ENCODE assay signal across 28 cellular contexts in the genomic region with DNA sequence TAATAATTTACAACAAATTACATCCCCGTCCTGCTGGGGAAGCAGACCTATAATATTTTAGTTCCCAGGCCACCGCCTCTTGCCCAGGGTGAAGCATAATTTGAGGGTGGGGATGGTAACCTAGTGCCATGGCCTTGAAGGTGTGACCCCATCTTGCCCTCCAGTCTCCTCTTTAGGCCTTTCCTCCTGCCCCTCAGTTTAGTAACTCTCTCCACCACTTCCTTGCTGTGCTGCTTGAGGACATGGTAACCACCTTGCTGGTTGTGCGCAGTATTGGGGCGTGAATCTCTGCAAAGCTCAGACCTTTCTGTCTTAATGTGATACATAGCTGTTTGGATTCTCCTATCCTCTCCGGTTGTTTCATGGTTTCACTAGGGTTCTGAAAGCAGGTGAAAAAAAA. TPM values are rescaled to one million over a fixed set of nuclear protein-coding genes. Genes with fewer than 3 reads are reported as not detected.
DNase-seq lines count a peak whose midpoint lies in the region; ATAC-seq, FAIRE-seq and TF ChIP-seq lines count a peak whose summit lies in the region.
"Had no signal": no experiment of that assay in that cellular context is flagged by ENCODE, and none has a peak within 500 bp of the region (broad histone marks: within the 10 kb centered on the region; RNA-seq: fewer than 3 reads in every experiment).

No MANE protein-coding gene starts in this region.

- intact Hi-C loops in activated CD8-positive, alpha-beta T cell treated with anti-CD3 and anti-CD28 coated beads for 36 hours (cut with micrococcal nuclease) = no loop called here

- H3K4me1 Mint-ChIP-seq in activated CD8-positive, alpha-beta T cell treated with anti-CD3 and anti-CD28 coated beads, Interleukin-2, amount 10 ng/mL, durations not matched to agents 7 days and 5 days (ENCODE audit: low read depth) = peaks cover 23% of the 10 kb centered on the region
- peaks cover 82% of the 10 kb centered on the region for H3K4me1 Mint-ChIP-seq in activated CD8-positive, alpha-beta T cell treated with anti-CD3 and anti-CD28 coated beads for 36 hours (ENCODE audit: low read depth)
- H3K4me1 Mint-ChIP-seq in activated naive CD8-positive, alpha-beta T cell treated with anti-CD3 and anti-CD28 coated beads for 36 hours = peaks cover 71% of the 10 kb centered on the region
- H3K4me1 Mint-ChIP-seq in stimulated activated effector memory CD8-positive, alpha-beta T cell treated with anti-CD3 and anti-CD28 coated beads, Interleukin-12 subunit alpha, Interleukin-12 subunit beta, amount 100 ng/mL, for 72 hours = peaks cover 66% of the 10 kb centered on the region

- no peak overlapping the region for H2AFZ ChIP-seq in fibroblast of lung (ENCODE audit: low read length)

- peaks cover 6% of the 10 kb centered on the region for H3K36me3 Mint-ChIP-seq in activated CD8-positive, alpha-beta T cell treated with anti-CD3 and anti-CD28 coated beads, Interleukin-2, amount 10 ng/mL, durations not matched to agents 7 days and 5 days (ENCODE audit: low read depth)
- H3K36me3 Mint-ChIP-seq in activated CD8-positive, alpha-beta T cell treated with anti-CD3 and anti-CD28 coated beads for 36 hours (ENCODE audit: low read depth) = peaks cover 39% of the 10 kb centered on the region
- peaks cover 64% of the 10 kb centered on the region for H3K36me3 Mint-ChIP-seq in activated naive CD8-positive, alpha-beta T cell treated with anti-CD3 and anti-CD28 coated beads for 36 hours
- peaks cover 94% of the 10 kb centered on the region for H3K36me3 Mint-ChIP-seq in stimulated activated effector memory CD8-positive, alpha-beta T cell treated with anti-CD3 and anti-CD28 coated beads, Interleukin-12 subunit alpha, Interleukin-12 subunit beta, amount 100 ng/mL, for 72 hours

- H3K27ac Mint-ChIP-seq in activated CD8-positive, alpha-beta T cell treated with anti-CD3 and anti-CD28 coated beads, Interleukin-2, amount 10 ng/mL, durations not matched to agents 7 days and 5 days = no peak overlapping the region
- H3K27ac Mint-ChIP-seq in activated CD8-positive, alpha-beta T cell treated with anti-CD3 and anti-CD28 coated beads for 36 hours = no peak overlapping the region
- peak overlapping the region; percentile 4 for H3K27ac Mint-ChIP-seq in activated naive CD8-positive, alpha-beta T cell treated with anti-CD3 and anti-CD28 coated beads for 36 hours
- peak overlapping the region; percentile 58 for H3K27ac Mint-ChIP-seq in stimulated activated effector memory CD8-positive, alpha-beta T cell treated with anti-CD3 and anti-CD28 coated beads, Interleukin-12 subunit alpha, Interleukin-12 subunit beta, amount 100 ng/mL, for 72 hours
- H3K27ac Mint-ChIP-seq: activated CD4-positive, alpha-beta memory T cell treated with anti-CD3 and anti-CD28 coated beads, Interleukin-2, amount 10 ng/mL, durations not matched to agents 7 days and 5 days; activated naive CD4-positive, alpha-beta T cell treated with anti-CD3 and anti-CD28 coated beads, Interleukin-2, amount 10 ng/mL, durations not matched to agents 7 days and 5 days; T-helper 1 cell treated with Interleukin-12 subunit alpha and Interleukin-12 subunit beta and Interleukin-4 antibody, amounts not matched to agents 30 μg/mL and 1 μg/mL, for 36 hours had no signal

- POLR2A ChIA-PET in activated CD8-positive, alpha-beta T cell treated with anti-CD3 and anti-CD28 coated beads, Interleukin-2, amount 10 ng/mL, durations not matched to agents 7 days and 5 days (lab: Charles Lee) = no interaction called here
- POLR2A ChIA-PET in activated CD8-positive, alpha-beta T cell treated with anti-CD3 and anti-CD28 coated beads for 36 hours (lab: Charles Lee) = interaction anchor here (1.2 kb wide), 2 partner anchors 8 to 20 kb away, joined by 4 read pairs; no protein-coding TSS in a partner anchor

- H3K27ac ChIP-seq in fibroblast of lung (ENCODE audit: insufficient read depth, low read length) = peak overlapping the region; percentile 42
- H3K27ac ChIP-seq: psoas muscle had no signal

- no peak for TF ChIP-seq CTCF in activated CD8-positive, alpha-beta T cell treated with anti-CD3 and anti-CD28 coated beads for 36 hours (IDR thresholded peaks at IDR 0.05)
- TF ChIP-seq CTCF in fibroblast of lung (conservative IDR thresholded peaks at IDR 0.05 in 1 of 2, IDR thresholded peaks at IDR 0.05 in 1 of 2; ENCODE audit: low read depth in 1 of 2, low read length in 2 of 2) = no peak

- H3K9ac ChIP-seq in fibroblast of lung (ENCODE audit: insufficient read depth, low read length) = no peak overlapping the region

- H4K20me1 ChIP-seq in fibroblast of lung (ENCODE audit: control insufficient read depth, extremely low read depth, insufficient read depth, low read length) = no peaks in the 10 kb centered on the region

- no peaks in the 10 kb centered on the region for H3K27me3 ChIP-seq in fibroblast of lung (ENCODE audit: control insufficient read depth, insufficient read depth, low read length)

- peak overlapping the region; percentile 35 for H3K4me2 ChIP-seq in fibroblast of lung (ENCODE audit: extremely low read depth, insufficient read depth, low read length)

- no peaks in the 10 kb centered on the region for H3K9me3 ChIP-seq in fibroblast of lung (ENCODE audit: control insufficient read depth, insufficient read depth, low read depth, low read length)
- H3K9me3 ChIP-seq: Caco-2, psoas muscle had no signal

- FAIRE-seq in HTR-8/SVneo (lab: Jason Lieb, UNC) = no peak
- FAIRE-seq: bronchial epithelial cell, endothelial cell of umbilical vein, urothelium cell line had no signal

- peaks cover 92% of the 10 kb centered on the region for H3K79me2 ChIP-seq in fibroblast of lung (ENCODE audit: control insufficient read depth, insufficient read depth, low read length)

- H3K4me3 Mint-ChIP-seq in activated CD8-positive, alpha-beta T cell treated with anti-CD3 and anti-CD28 coated beads, Interleukin-2, amount 10 ng/mL, durations not matched to agents 7 days and 5 days = no peak overlapping the region
- H3K4me3 Mint-ChIP-seq in activated CD8-positive, alpha-beta T cell treated with anti-CD3 and anti-CD28 coated beads for 36 hours = no peak overlapping the region
- H3K4me3 Mint-ChIP-seq in activated naive CD8-positive, alpha-beta T cell treated with anti-CD3 and anti-CD28 coated beads for 36 hours = no peak overlapping the region
- no peak overlapping the region for H3K4me3 Mint-ChIP-seq in stimulated activated effector memory CD8-positive, alpha-beta T cell treated with anti-CD3 and anti-CD28 coated beads, Interleukin-12 subunit alpha, Interleukin-12 subunit beta, amount 100 ng/mL, for 72 hours
- H3K4me3 Mint-ChIP-seq: activated CD4-positive, alpha-beta memory T cell treated with anti-CD3 and anti-CD28 coated beads, Interleukin-2, amount 10 ng/mL, durations not matched to agents 7 days and 5 days; activated naive CD4-positive, alpha-beta T cell treated with anti-CD3 and anti-CD28 coated beads, Interleukin-2, amount 10 ng/mL, durations not matched to agents 7 days and 5 days; mesothelial cell of epicardium; T-helper 1 cell treated with Interleukin-12 subunit alpha and Interleukin-12 subunit beta and Interleukin-4 antibody, amounts not matched to agents 30 μg/mL and 1 μg/mL, for 36 hours had no signal

- peak; percentile 20 for ATAC-seq in activated CD8-positive, alpha-beta T cell treated with anti-CD3 and anti-CD28 coated beads, Interleukin-2, amount 10 ng/mL, durations not matched to agents 7 days and 5 days
- ATAC-seq in activated CD8-positive, alpha-beta T cell treated with anti-CD3 and anti-CD28 coated beads for 36 hours = no peak
- no peak for ATAC-seq in stimulated activated effector memory CD8-positive, alpha-beta T cell treated with anti-CD3 and anti-CD28 coated beads, Interleukin-12 subunit alpha, Interleukin-12 subunit beta, amount 100 ng/mL, for 72 hours
- ATAC-seq: left lobe of liver, psoas muscle had no signal

- peak; percentile 15 for DNase-seq in activated CD8-positive, alpha-beta T cell treated with anti-CD3 and anti-CD28 coated beads, Interleukin-2, amount 10 ng/mL, durations not matched to agents 7 days and 5 days
- no peak for DNase-seq in activated CD8-positive, alpha-beta T cell treated with anti-CD3 and anti-CD28 coated beads for 36 hours
- no peak for DNase-seq in activated naive CD8-positive, alpha-beta T cell treated with anti-CD3 and anti-CD28 coated beads for 36 hours
- DNase-seq in fibroblast of lung (ENCODE audit: low read depth in 2 of 2) (no peak), HTR-8/SVneo (ENCODE audit: insufficient read length, low spot score) (no peak), EL (no peak), T-helper 2 cell (no peak)
- DNase-seq in stimulated activated effector memory CD8-positive, alpha-beta T cell treated with anti-CD3 and anti-CD28 coated beads, Interleukin-12 subunit alpha, Interleukin-12 subunit beta, amount 100 ng/mL, for 72 hours (ENCODE audit: low spot score in 2 of 2) = no peak
- DNase-seq: 8988T; activated CD4-positive, alpha-beta memory T cell treated with anti-CD3 and anti-CD28 coated beads, Interleukin-2, amount 10 ng/mL, durations not matched to agents 7 days and 5 days; activated naive CD4-positive, alpha-beta T cell treated with anti-CD3 and anti-CD28 coated beads, Interleukin-2, amount 10 ng/mL, durations not matched to agents 7 days and 5 days; amygdala; C1 segment of cervical spinal cord; Caco-2; DMS53; naive B cell; NCI-H1092; NCI-H1694; NCI-H774; psoas muscle; RPMI8226; stimulated activated CD4-positive, alpha-beta T cell treated with anti-CD3 and anti-CD28 coated beads, Interleukin-4, amount 100 ng/mL, for 24 hours had no signal

- no peaks in the 10 kb centered on the region for H3K9me3 Mint-ChIP-seq in activated CD8-positive, alpha-beta T cell treated with anti-CD3 and anti-CD28 coated beads, Interleukin-2, amount 10 ng/mL, durations not matched to agents 7 days and 5 days (ENCODE audit: insufficient read depth)
- H3K9me3 Mint-ChIP-seq in activated CD8-positive, alpha-beta T cell treated with anti-CD3 and anti-CD28 coated beads for 36 hours = peaks cover 10% of the 10 kb centered on the region
- H3K9me3 Mint-ChIP-seq in activated naive CD8-positive, alpha-beta T cell treated with anti-CD3 and anti-CD28 coated beads for 36 hours = peaks cover 13% of the 10 kb centered on the region
- peaks cover 3% of the 10 kb centered on the region for H3K9me3 Mint-ChIP-seq in stimulated activated effector memory CD8-positive, alpha-beta T cell treated with anti-CD3 and anti-CD28 coated beads, Interleukin-12 subunit alpha, Interleukin-12 subunit beta, amount 100 ng/mL, for 72 hours
- H3K9me3 Mint-ChIP-seq: mesothelial cell of epicardium had no signal

- no peak overlapping the region for H3K4me3 ChIP-seq in fibroblast of lung (replicated peaks in 1 of 4; ENCODE audit: control extremely low read depth in 1 of 4, insufficient read depth in 1 of 4, low read depth in 3 of 4, low read length in 4 of 4)
- H3K4me3 ChIP-seq: psoas muscle had no signal

- H3K4me1 ChIP-seq in fibroblast of lung (ENCODE audit: control insufficient read depth, extremely low read depth, insufficient read depth, low read length) = peaks cover 13% of the 10 kb centered on the region

- H3K27me3 Mint-ChIP-seq in activated CD8-positive, alpha-beta T cell treated with anti-CD3 and anti-CD28 coated beads, Interleukin-2, amount 10 ng/mL, durations not matched to agents 7 days and 5 days (ENCODE audit: low read depth) = peaks cover under 1% of the 10 kb centered on the region
- H3K27me3 Mint-ChIP-seq in activated CD8-positive, alpha-beta T cell treated with anti-CD3 and anti-CD28 coated beads for 36 hours = no peaks in the 10 kb centered on the region
- no peaks in the 10 kb centered on the region for H3K27me3 Mint-ChIP-seq in activated naive CD8-positive, alpha-beta T cell treated with anti-CD3 and anti-CD28 coated beads for 36 hours
- H3K27me3 Mint-ChIP-seq: activated CD4-positive, alpha-beta memory T cell treated with anti-CD3 and anti-CD28 coated beads, Interleukin-2, amount 10 ng/mL, durations not matched to agents 7 days and 5 days; naive B cell had no signal

- CTCF ChIA-PET in activated CD8-positive, alpha-beta T cell treated with anti-CD3 and anti-CD28 coated beads, Interleukin-2, amount 10 ng/mL, durations not matched to agents 7 days and 5 days (lab: Charles Lee) = interaction anchor here (2.4 kb wide), 1 partner anchor 83 kb away, joined by 8 read pairs; no protein-coding TSS in a partner anchor
- CTCF ChIA-PET in activated CD8-positive, alpha-beta T cell treated with anti-CD3 and anti-CD28 coated beads for 36 hours (lab: Charles Lee) = interaction anchor here (1.2 to 1.9 kb wide), 2 partner anchors 11 to 17 kb away, joined by 3 to 6 read pairs; no protein-coding TSS in a partner anchor

- no peaks in the 10 kb centered on the region for H3K36me3 ChIP-seq in fibroblast of lung (ENCODE audit: control insufficient read depth, insufficient read depth, low read length)

RNA-seq across cellular contexts. Expression of gene SNX9, which starts 16.6 kb away (rescaled TPM):
- total RNA-seq in activated CD8-positive, alpha-beta T cell treated with anti-CD3 and anti-CD28 coated beads, Interleukin-2, amount 10 ng/mL, durations not matched to agents 7 days and 5 days = 1 to 10 TPM; 9.1 to 9.2 TPM
- 10 to 100 TPM; 44.9 to 45.1 TPM for total RNA-seq in activated CD8-positive, alpha-beta T cell treated with anti-CD3 and anti-CD28 coated beads for 36 hours
- 10 to 100 TPM; 63.4 to 64.4 TPM for total RNA-seq in activated naive CD8-positive, alpha-beta T cell treated with anti-CD3 and anti-CD28 coated beads for 36 hours
- 117 and 120 TPM in 2 replicates for total RNA-seq in fibroblast of lung
- 56.8 and 85.2 TPM in 2 replicates for polyA plus RNA-seq in fibroblast of lung
- 37.9 and 56.4 TPM in 2 replicates for polyA plus RNA-seq in fibroblast of lung (2012)
- polyA minus RNA-seq in fibroblast of lung (ENCODE audit: low replicate concordance) = 13.5 and 23.2 TPM in 2 replicates

Comparison
In these comparisons a context has a peak if more than half of its experiments do, and no peak if none do; other contexts are left out.
1. RNA of gene SNX9, which starts 16.6 kb away (total RNA-seq): 117 to 120 TPM in fibroblast of lung, 63.4 to 64.4 TPM in activated naive CD8-positive, alpha-beta T cell treated with anti-CD3 and anti-CD28 coated beads for 36 hours and 44.9 to 45.1 TPM in activated CD8-positive, alpha-beta T cell treated with anti-CD3 and anti-CD28 coated beads for 36 hours; 9.1 to 9.2 TPM in activated CD8-positive, alpha-beta T cell treated with anti-CD3 and anti-CD28 coated beads, Interleukin-2, amount 10 ng/mL, durations not matched to agents 7 days and 5 days; every median in the first group is over 4 times any median in the second.
2. H3K27ac Mint-ChIP-seq: peak in activated naive CD8-positive, alpha-beta T cell treated with anti-CD3 and anti-CD28 coated beads for 36 hours (single experiment) and stimulated activated effector memory CD8-positive, alpha-beta T cell treated with anti-CD3 and anti-CD28 coated beads, Interleukin-12 subunit alpha, Interleukin-12 subunit beta, amount 100 ng/mL, for 72 hours (single experiment); none in activated CD8-positive, alpha-beta T cell treated with anti-CD3 and anti-CD28 coated beads, Interleukin-2, amount 10 ng/mL, durations not matched to agents 7 days and 5 days (single experiment) and activated CD8-positive, alpha-beta T cell treated with anti-CD3 and anti-CD28 coated beads for 36 hours (single experiment).